Comparison of ENCODE assay signal across 3 cellular contexts in the genomic region with DNA sequence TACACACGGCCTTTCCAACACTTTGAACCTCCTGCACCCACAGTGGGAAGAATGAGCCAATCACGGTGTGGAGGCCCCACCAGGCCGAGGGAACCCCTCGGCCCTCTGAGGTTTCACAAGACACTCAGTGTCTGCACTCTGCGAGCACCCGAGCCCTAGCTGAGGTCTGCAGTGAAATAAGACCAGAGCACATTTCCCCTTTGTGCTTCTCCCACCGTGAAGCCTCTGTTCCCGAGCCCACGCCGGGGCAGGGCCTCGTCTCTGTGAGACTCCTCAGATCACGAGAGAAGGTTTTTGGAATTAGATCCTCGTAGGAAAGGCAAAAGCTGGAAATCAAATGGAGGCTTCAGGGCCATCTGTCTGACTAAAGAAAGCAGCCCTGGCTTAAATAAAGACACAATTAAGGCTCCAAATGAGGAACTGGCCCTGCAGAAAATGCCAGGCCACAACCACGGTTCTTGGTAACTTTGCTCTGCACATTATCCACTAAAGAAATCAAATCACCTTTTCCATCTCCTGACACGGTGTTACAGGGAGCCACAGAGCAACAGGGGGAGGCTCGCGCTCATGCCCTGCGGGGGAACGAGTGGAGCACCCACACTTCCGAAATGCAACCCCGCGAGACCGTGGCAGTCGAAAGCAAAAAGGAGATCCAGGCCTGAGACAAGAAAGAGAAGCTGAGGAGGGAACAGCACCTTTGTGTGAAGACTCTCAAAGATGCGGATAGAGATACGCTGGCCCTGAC.
TF ChIP-seq lines count a peak whose summit lies in the region.

No MANE protein-coding gene starts in this region.

TF ChIP-seq in liver, 16 proteins besides CTCF, POLR2A, EP300 and RAD21:
- TF ChIP-seq HNF4A (conservative IDR thresholded peaks at IDR 0.05) = no peak
- TF ChIP-seq, protein P1, sequence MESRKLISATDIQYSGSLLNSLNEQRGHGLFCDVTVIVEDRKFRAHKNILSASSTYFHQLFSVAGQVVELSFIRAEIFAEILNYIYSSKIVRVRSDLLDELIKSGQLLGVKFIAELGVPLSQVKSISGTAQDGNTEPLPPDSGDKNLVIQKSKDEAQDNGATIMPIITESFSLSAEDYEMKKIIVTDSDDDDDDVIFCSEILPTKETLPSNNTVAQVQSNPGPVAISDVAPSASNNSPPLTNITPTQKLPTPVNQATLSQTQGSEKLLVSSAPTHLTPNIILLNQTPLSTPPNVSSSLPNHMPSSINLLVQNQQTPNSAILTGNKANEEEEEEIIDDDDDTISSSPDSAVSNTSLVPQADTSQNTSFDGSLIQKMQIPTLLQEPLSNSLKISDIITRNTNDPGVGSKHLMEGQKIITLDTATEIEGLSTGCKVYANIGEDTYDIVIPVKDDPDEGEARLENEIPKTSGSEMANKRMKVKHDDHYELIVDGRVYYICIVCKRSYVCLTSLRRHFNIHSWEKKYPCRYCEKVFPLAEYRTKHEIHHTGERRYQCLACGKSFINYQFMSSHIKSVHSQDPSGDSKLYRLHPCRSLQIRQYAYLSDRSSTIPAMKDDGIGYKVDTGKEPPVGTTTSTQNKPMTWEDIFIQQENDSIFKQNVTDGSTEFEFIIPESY (IDR thresholded peaks at IDR 0.05) = no peak
- no peak for TF ChIP-seq TAF1 (conservative IDR thresholded peaks at IDR 0.05)
- no peak for TF ChIP-seq HNF4G (IDR thresholded peaks at IDR 0.05)
- TF ChIP-seq, protein P2, sequence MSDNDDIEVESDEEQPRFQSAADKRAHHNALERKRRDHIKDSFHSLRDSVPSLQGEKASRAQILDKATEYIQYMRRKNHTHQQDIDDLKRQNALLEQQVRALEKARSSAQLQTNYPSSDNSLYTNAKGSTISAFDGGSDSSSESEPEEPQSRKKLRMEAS (IDR thresholded peaks at IDR 0.05) = no peak
- TF ChIP-seq JUND (IDR thresholded peaks at IDR 0.05) = no peak
- no peak for TF ChIP-seq FOXA1 (IDR thresholded peaks at IDR 0.05)
- no peak for TF ChIP-seq FOXA2 (IDR thresholded peaks at IDR 0.05)
- TF ChIP-seq, protein P3, sequence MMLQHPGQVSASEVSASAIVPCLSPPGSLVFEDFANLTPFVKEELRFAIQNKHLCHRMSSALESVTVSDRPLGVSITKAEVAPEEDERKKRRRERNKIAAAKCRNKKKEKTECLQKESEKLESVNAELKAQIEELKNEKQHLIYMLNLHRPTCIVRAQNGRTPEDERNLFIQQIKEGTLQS (IDR thresholded peaks at IDR 0.05) = no peak
- TF ChIP-seq NR2F2 (IDR thresholded peaks at IDR 0.05) = no peak

TF ChIP-seq in HepG2, 621 proteins besides CTCF, POLR2A, EP300 and RAD21:
- TF ChIP-seq ZFP82 (CRISPR knock-in tag; IDR thresholded peaks at IDR 0.05; ENCODE audit: borderline replicate concordance) (no peak), ZFP62 (CRISPR knock-in tag; IDR thresholded peaks at IDR 0.05) (no peak), ZNF431 (CRISPR knock-in tag; IDR thresholded peaks at IDR 0.05; ENCODE audit: borderline replicate concordance, low read depth) (no peak), ZNF354B (CRISPR knock-in tag; IDR thresholded peaks at IDR 0.05) (no peak), NCOR1 (IDR thresholded peaks at IDR 0.05; ENCODE audit: borderline replicate concordance, low read length) (no peak), FIP1L1 (IDR thresholded peaks at IDR 0.05; ENCODE audit: borderline replicate concordance, insufficient read depth, low read depth, low read length) (no peak)
- TF ChIP-seq, protein P4, sequence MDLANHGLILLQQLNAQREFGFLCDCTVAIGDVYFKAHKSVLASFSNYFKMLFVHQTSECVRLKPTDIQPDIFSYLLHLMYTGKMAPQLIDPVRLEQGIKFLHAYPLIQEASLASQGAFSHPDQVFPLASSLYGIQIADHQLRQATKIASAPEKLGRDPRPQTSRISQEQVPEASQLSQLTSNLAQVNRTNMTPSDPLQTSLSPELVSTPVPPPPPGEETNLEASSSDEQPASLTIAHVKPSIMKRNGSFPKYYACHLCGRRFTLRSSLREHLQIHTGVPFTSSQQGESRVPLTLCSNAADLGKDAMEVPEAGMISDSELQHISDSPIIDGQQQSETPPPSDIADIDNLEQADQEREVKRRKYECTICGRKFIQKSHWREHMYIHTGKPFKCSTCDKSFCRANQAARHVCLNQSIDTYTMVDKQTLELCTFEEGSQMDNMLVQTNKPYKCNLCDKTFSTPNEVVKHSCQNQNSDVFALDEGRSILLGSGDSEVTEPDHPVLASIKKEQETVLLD (CRISPR knock-in tag; IDR thresholded peaks at IDR 0.05; ENCODE audit: low read depth) = no peak

TF ChIP-seq in GM12878, 131 proteins besides CTCF, POLR2A, EP300 and RAD21:
- TF ChIP-seq, protein P5, sequence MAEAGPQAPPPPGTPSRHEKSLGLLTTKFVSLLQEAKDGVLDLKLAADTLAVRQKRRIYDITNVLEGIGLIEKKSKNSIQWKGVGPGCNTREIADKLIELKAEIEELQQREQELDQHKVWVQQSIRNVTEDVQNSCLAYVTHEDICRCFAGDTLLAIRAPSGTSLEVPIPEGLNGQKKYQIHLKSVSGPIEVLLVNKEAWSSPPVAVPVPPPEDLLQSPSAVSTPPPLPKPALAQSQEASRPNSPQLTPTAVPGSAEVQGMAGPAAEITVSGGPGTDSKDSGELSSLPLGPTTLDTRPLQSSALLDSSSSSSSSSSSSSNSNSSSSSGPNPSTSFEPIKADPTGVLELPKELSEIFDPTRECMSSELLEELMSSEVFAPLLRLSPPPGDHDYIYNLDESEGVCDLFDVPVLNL (IDR thresholded peaks at IDR 0.05; ENCODE audit: low read depth, low read length) = no peak
- TF ChIP-seq RCOR1 (conservative IDR thresholded peaks at IDR 0.05; ENCODE audit: low read depth, low read length) (no peak), MTA2 (IDR thresholded peaks at IDR 0.05; ENCODE audit: low read depth) (peak; percentile 46), SPI1 (IDR thresholded peaks at IDR 0.05; ENCODE audit: borderline replicate concordance, insufficient read depth, low read depth, low read length) (peak; percentile 95), IRF4 (IDR thresholded peaks at IDR 0.05; ENCODE audit: low read depth, low read length) (0 out of 2 replicates have a peak, but pooled peaks have one; percentile 11), MEF2B (IDR thresholded peaks at IDR 0.05; ENCODE audit: partially characterized antibody, poor library complexity, severe bottlenecking) (peak; percentile 31)
- TF ChIP-seq, protein P6, sequence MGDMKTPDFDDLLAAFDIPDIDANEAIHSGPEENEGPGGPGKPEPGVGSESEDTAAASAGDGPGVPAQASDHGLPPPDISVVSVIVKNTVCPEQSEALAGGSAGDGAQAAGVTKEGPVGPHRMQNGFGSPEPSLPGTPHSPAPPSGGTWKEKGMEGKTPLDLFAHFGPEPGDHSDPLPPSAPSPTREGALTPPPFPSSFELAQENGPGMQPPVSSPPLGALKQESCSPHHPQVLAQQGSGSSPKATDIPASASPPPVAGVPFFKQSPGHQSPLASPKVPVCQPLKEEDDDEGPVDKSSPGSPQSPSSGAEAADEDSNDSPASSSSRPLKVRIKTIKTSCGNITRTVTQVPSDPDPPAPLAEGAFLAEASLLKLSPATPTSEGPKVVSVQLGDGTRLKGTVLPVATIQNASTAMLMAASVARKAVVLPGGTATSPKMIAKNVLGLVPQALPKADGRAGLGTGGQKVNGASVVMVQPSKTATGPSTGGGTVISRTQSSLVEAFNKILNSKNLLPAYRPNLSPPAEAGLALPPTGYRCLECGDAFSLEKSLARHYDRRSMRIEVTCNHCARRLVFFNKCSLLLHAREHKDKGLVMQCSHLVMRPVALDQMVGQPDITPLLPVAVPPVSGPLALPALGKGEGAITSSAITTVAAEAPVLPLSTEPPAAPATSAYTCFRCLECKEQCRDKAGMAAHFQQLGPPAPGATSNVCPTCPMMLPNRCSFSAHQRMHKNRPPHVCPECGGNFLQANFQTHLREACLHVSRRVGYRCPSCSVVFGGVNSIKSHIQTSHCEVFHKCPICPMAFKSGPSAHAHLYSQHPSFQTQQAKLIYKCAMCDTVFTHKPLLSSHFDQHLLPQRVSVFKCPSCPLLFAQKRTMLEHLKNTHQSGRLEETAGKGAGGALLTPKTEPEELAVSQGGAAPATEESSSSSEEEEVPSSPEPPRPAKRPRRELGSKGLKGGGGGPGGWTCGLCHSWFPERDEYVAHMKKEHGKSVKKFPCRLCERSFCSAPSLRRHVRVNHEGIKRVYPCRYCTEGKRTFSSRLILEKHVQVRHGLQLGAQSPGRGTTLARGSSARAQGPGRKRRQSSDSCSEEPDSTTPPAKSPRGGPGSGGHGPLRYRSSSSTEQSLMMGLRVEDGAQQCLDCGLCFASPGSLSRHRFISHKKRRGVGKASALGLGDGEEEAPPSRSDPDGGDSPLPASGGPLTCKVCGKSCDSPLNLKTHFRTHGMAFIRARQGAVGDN (IDR thresholded peaks at IDR 0.05) = peak; percentile 60; the same call in 1 of the 2 replicates
- TF ChIP-seq, protein P7, sequence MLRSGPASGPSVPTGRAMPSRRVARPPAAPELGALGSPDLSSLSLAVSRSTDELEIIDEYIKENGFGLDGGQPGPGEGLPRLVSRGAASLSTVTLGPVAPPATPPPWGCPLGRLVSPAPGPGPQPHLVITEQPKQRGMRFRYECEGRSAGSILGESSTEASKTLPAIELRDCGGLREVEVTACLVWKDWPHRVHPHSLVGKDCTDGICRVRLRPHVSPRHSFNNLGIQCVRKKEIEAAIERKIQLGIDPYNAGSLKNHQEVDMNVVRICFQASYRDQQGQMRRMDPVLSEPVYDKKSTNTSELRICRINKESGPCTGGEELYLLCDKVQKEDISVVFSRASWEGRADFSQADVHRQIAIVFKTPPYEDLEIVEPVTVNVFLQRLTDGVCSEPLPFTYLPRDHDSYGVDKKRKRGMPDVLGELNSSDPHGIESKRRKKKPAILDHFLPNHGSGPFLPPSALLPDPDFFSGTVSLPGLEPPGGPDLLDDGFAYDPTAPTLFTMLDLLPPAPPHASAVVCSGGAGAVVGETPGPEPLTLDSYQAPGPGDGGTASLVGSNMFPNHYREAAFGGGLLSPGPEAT (IDR thresholded peaks at IDR 0.05; ENCODE audit: low read depth) = 0 out of 2 replicates have a peak, but pooled peaks have one; percentile 14
